In genomic region chr18:39962546-39962945, GRCh38 we compare ENCODE assay signal across 28 cellular contexts.
"Had no signal": no experiment of that assay in that cellular context is flagged by ENCODE, and none has a peak within 500 bp of the region (broad histone marks: within the 10 kb centered on the region; RNA-seq: fewer than 3 reads in every experiment).

No MANE protein-coding gene starts in this region.

- FAIRE-seq: endometrium had no signal

- H3K4me3 Mint-ChIP-seq: effector memory CD8-positive, alpha-beta T cell; memory B cell; mesothelial cell of epicardium; naive B cell; natural killer cell treated with Interleukin-12 subunit alpha and Interleukin-12 subunit beta and Interleukin-15 and Interleukin-18, amount 100 ng/mL, for 72 hours; neural progenitor cell; stimulated activated effector memory CD8-positive, alpha-beta T cell treated with anti-CD3 and anti-CD28 coated beads, Interleukin-12 subunit alpha, Interleukin-12 subunit beta, amount 100 ng/mL, for 72 hours had no signal

- H3K4me2 ChIP-seq: hepatocyte, neural progenitor cell had no signal

- DNase-seq: dermis blood vessel endothelial cell; effector memory CD8-positive, alpha-beta T cell; foreskin fibroblast; heart left ventricle; islet precursor cell; left ventricle myocardium superior; lower lobe of right lung; mucosa of descending colon; naive B cell; stimulated activated CD4-positive, alpha-beta T cell treated with anti-CD3 and anti-CD28 coated beads, Interleukin-2, amount 100 ng/mL, for 24 hours; stimulated activated CD4-positive, alpha-beta T cell treated with anti-CD3 and anti-CD28 coated beads, Interleukin-4, amount 100 ng/mL, for 24 hours; stimulated activated naive CD4-positive, alpha-beta T cell treated with Interleukin-2 at 50 U/mL for 16 hours; stomach; thyroid gland had no signal

- H3K79me2 ChIP-seq: hepatocyte had no signal

- H3K27ac ChIP-seq: coronary artery, gastroesophageal sphincter, heart left ventricle, hepatocyte, lower lobe of right lung, neural progenitor cell, prostate gland, right atrium auricular region, stomach, thyroid gland, vagina had no signal

- H3K27me3 ChIP-seq: gastroesophageal sphincter, heart left ventricle, hepatocyte, neural progenitor cell, right atrium auricular region, stomach, thyroid gland, vagina had no signal

- H3K9me3 ChIP-seq: gastroesophageal sphincter, heart left ventricle, lower lobe of right lung, mucosa of descending colon, prostate gland, right atrium auricular region, stomach, thyroid gland, vagina had no signal

- H3K9ac ChIP-seq: neural progenitor cell had no signal

- H3K4me3 ChIP-seq: coronary artery, gastroesophageal sphincter, heart left ventricle, hepatocyte, lower lobe of right lung, mucosa of descending colon, neural progenitor cell, prostate gland, right atrium auricular region, stomach, thyroid gland, vagina had no signal

- ATAC-seq: effector memory CD8-positive, alpha-beta T cell; esophagus mucosa; gastroesophageal sphincter; heart left ventricle; left ventricle myocardium superior; lower lobe of right lung; mucosa of descending colon; natural killer cell treated with Interleukin-12 subunit alpha and Interleukin-12 subunit beta and Interleukin-15 and Interleukin-18, amount 100 ng/mL, for 72 hours; sciatic nerve; stimulated activated effector memory CD8-positive, alpha-beta T cell treated with anti-CD3 and anti-CD28 coated beads, Interleukin-12 subunit alpha, Interleukin-12 subunit beta, amount 100 ng/mL, for 72 hours had no signal

- H2AFZ ChIP-seq: hepatocyte, neural progenitor cell had no signal

- H3K9me3 Mint-ChIP-seq: mesothelial cell of epicardium had no signal

- H3K36me3 ChIP-seq: gastroesophageal sphincter, heart left ventricle, lower lobe of right lung, neural progenitor cell, prostate gland, right atrium auricular region, stomach, thyroid gland, vagina had no signal

- H3K4me1 ChIP-seq: gastroesophageal sphincter, heart left ventricle, lower lobe of right lung, prostate gland, right atrium auricular region, stomach, thyroid gland, vagina had no signal

- H3K36me3 Mint-ChIP-seq: memory B cell; mesothelial cell of epicardium; naive B cell; natural killer cell treated with Interleukin-12 subunit alpha and Interleukin-12 subunit beta and Interleukin-15 and Interleukin-18, amount 100 ng/mL, for 72 hours; neural progenitor cell; stimulated activated effector memory CD8-positive, alpha-beta T cell treated with anti-CD3 and anti-CD28 coated beads, Interleukin-12 subunit alpha, Interleukin-12 subunit beta, amount 100 ng/mL, for 72 hours had no signal

- H3K4me1 Mint-ChIP-seq: memory B cell; naive B cell; neural progenitor cell; stimulated activated effector memory CD8-positive, alpha-beta T cell treated with anti-CD3 and anti-CD28 coated beads, Interleukin-12 subunit alpha, Interleukin-12 subunit beta, amount 100 ng/mL, for 72 hours had no signal

- H3K27me3 Mint-ChIP-seq: effector memory CD8-positive, alpha-beta T cell; memory B cell; naive B cell; natural killer cell treated with Interleukin-12 subunit alpha and Interleukin-12 subunit beta and Interleukin-15 and Interleukin-18, amount 100 ng/mL, for 72 hours had no signal

- H3K27ac Mint-ChIP-seq: effector memory CD8-positive, alpha-beta T cell; memory B cell; mesothelial cell of epicardium; natural killer cell treated with Interleukin-12 subunit alpha and Interleukin-12 subunit beta and Interleukin-15 and Interleukin-18, amount 100 ng/mL, for 72 hours; neural progenitor cell; stimulated activated effector memory CD8-positive, alpha-beta T cell treated with anti-CD3 and anti-CD28 coated beads, Interleukin-12 subunit alpha, Interleukin-12 subunit beta, amount 100 ng/mL, for 72 hours had no signal
